Comparison of ENCODE assay signal across 27 cellular contexts in the genomic region with DNA sequence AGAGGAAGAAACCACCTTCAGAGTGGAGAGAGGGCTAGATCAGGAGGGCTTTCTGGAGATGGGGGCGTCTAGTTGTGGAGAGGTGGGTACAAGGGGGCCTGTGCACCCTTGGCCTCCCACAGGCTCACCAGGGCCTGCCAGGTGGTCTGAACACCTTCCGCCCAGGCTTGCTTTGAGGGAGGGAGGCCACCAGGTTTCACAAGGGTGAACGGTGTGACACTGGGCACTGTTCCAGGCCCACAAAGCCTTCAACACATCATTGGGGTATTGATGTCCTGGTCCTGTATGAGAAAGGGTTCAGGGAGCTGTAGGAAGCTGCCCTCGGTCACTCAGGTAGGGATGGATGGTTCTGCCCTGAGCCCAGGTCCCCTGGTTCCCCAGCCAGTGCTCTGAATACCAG. TPM values are rescaled to one million over a fixed set of nuclear protein-coding genes. Genes with fewer than 3 reads are reported as not detected.
DNase-seq lines count a peak whose midpoint lies in the region; ATAC-seq and TF ChIP-seq lines count a peak whose summit lies in the region.
"Had no signal": no experiment of that assay in that cellular context is flagged by ENCODE, and none has a peak within 500 bp of the region (broad histone marks: within the 10 kb centered on the region; RNA-seq: fewer than 3 reads in every experiment).

No MANE protein-coding gene starts in this region.

- CTCF ChIA-PET in SK-N-SH (lab: Yijun Ruan, JAX): interaction anchor here (0.9 to 4.3 kb wide), 17 partner anchors 9 to 139 kb away, joined by 3 to 40 read pairs (median 5); no protein-coding TSS in a partner anchor

- H3K9ac ChIP-seq in SK-N-SH (no peak overlapping the region), neural progenitor cell (no peak overlapping the region)

- H3K4me3 ChIP-seq in SK-N-SH (ENCODE audit: low read depth in 2 of 2, low read length in 1 of 2) (no peak overlapping the region), neural progenitor cell (no peak overlapping the region), vagina (no peak overlapping the region)
- H3K4me3 ChIP-seq: A549, GM12878, lower lobe of right lung, SJCRH30 had no signal

- no peaks in the 10 kb centered on the region for H3K27me3 ChIP-seq in SK-N-SH (ENCODE audit: insufficient read depth)
- H3K27me3 ChIP-seq in neural progenitor cell: peaks cover 16% of the 10 kb centered on the region
- H3K27me3 ChIP-seq in vagina: no peaks in the 10 kb centered on the region
- H3K27me3 ChIP-seq: BE2C, SJCRH30 had no signal

- H3F3A ChIP-seq in SK-N-SH (replicated peaks; ENCODE audit: insufficient read depth) (peaks cover 8% of the 10 kb centered on the region), neural progenitor cell (ENCODE audit: low read depth) (peaks cover 7% of the 10 kb centered on the region)

- ATAC-seq in SK-N-SH treated with all-trans-retinoic acid at 6 μM for 48 hours: no peak
- ATAC-seq in HG02852 (IDR thresholded peaks at IDR 0.05; ENCODE audit: unreplicated experiment): no peak
- ATAC-seq: A549; activated CD4-positive, CD25-positive, alpha-beta regulatory T cell treated with anti-CD3 and anti-CD28 coated beads, Interleukin-2, amount 50 U/mL, for 24 hours; GM12878; Panc1; stimulated activated naive CD8-positive, alpha-beta T cell treated with anti-CD3 and anti-CD28 coated beads, Interleukin-15, amount 100 ng/mL, for 72 hours had no signal

- H3K36me3 ChIP-seq in SK-N-SH (replicated peaks in 1 of 2; ENCODE audit: control insufficient read depth in 1 of 2, insufficient read depth in 2 of 2, low read length in 1 of 2) (no peaks in the 10 kb centered on the region), neural progenitor cell (no peaks in the 10 kb centered on the region), vagina (no peaks in the 10 kb centered on the region)
- H3K36me3 ChIP-seq: BE2C, lower lobe of right lung, SJCRH30 had no signal

- TF ChIP-seq CTCF in SK-N-SH (IDR thresholded peaks at IDR 0.05) (no peak), glutamatergic neuron (IDR thresholded peaks at IDR 0.05; ENCODE audit: partially characterized antibody, unreplicated experiment) (no peak), neural progenitor cell (IDR thresholded peaks at IDR 0.05) (no peak), vagina (IDR thresholded peaks at IDR 0.05) (no peak)

- H3K27ac ChIP-seq in SK-N-SH (ENCODE audit: low read depth in 2 of 2, low read length in 1 of 2) (peak overlapping the region; percentile 37 to 93; a peak in 3 of 4 replicates), neural progenitor cell (no peak overlapping the region), vagina (peak overlapping the region; percentile 89)
- H3K27ac ChIP-seq: lower lobe of right lung, SJCRH30 had no signal

- 100% methylated on average over 2 of the region's 4 CpGs for WGBS in SK-N-SH (ENCODE audit: low lambda C conversion rate)

- H3K4me3 Mint-ChIP-seq in glutamatergic neuron (ENCODE audit: unreplicated experiment): no peak overlapping the region
- H3K4me3 Mint-ChIP-seq in neural progenitor cell: peak overlapping the region; percentile 46
- no peak overlapping the region for H3K4me3 Mint-ChIP-seq in activated T-helper 1 cell treated with anti-CD3 and anti-CD28 coated beads, Interleukin-12 subunit alpha, Interleukin-12 subunit beta, Interleukin-2, Interleukin-4 antibody, amounts not matched to agents 30 ng/mL and 10 ng/mL and 1 ng/mL, durations not matched to agents 14 hours and 24 hours and 36 hours
- H3K4me3 Mint-ChIP-seq: activated CD4-positive, alpha-beta memory T cell treated with anti-CD3 and anti-CD28 coated beads, Interleukin-2, amount 10 ng/mL, durations not matched to agents 7 days and 5 days; activated naive CD8-positive, alpha-beta T cell treated with anti-CD3 and anti-CD28 coated beads, Interleukin-2, amount 10 ng/mL, durations not matched to agents 7 days and 5 days; stimulated activated naive CD8-positive, alpha-beta T cell treated with anti-CD3 and anti-CD28 coated beads, Interleukin-15, amount 100 ng/mL, for 72 hours had no signal

- no peak overlapping the region for H2AFZ ChIP-seq in SK-N-SH (ENCODE audit: low read depth)
- no peak overlapping the region for H2AFZ ChIP-seq in neural progenitor cell (replicated peaks)

- no peaks in the 10 kb centered on the region for H3K79me2 ChIP-seq in SK-N-SH (ENCODE audit: insufficient read depth)
- H3K79me2 ChIP-seq in neural progenitor cell (ENCODE audit: low read depth): no peaks in the 10 kb centered on the region

- TF ChIP-seq POLR2A in vagina (IDR thresholded peaks at IDR 0.05): no peak

- DNase-seq in SK-N-SH (no peak), glutamatergic neuron (no peak), neural progenitor cell (ENCODE audit: low spot score) (no peak), vagina (ENCODE audit: extremely low spot score in 2 of 2) (no peak), posterior vena cava (ENCODE audit: low spot score) (no peak)
- no peak for DNase-seq in activated T-helper 1 cell treated with anti-CD3 and anti-CD28 coated beads, Interleukin-12 subunit alpha, Interleukin-12 subunit beta, Interleukin-2, Interleukin-4 antibody, amounts not matched to agents 30 ng/mL and 10 ng/mL and 1 ng/mL, durations not matched to agents 14 hours and 24 hours and 36 hours (ENCODE audit: low spot score)
- DNase-seq: activated CD4-positive, alpha-beta memory T cell treated with anti-CD3 and anti-CD28 coated beads, Interleukin-2, amount 10 ng/mL, durations not matched to agents 7 days and 5 days; activated effector memory CD4-positive, alpha-beta T cell treated with Interleukin-2 at 50 U/mL for 16 hours; activated naive CD8-positive, alpha-beta T cell treated with anti-CD3 and anti-CD28 coated beads, Interleukin-2, amount 10 ng/mL, durations not matched to agents 7 days and 5 days; Caco-2; cerebellar nuclear complex; KG1; NCI-H1436; NCI-H2107; stimulated activated naive CD8-positive, alpha-beta T cell treated with anti-CD3 and anti-CD28 coated beads, Interleukin-15, amount 100 ng/mL, for 72 hours; T-helper 1 cell; trophoblast cell had no signal

- TF ChIP-seq RAD21 in SK-N-SH (IDR thresholded peaks at IDR 0.05; ENCODE audit: low read length): no peak

- peak overlapping the region; percentile 62; the same call in 1 of the 2 replicates for H3K4me2 ChIP-seq in SK-N-SH
- H3K4me2 ChIP-seq in neural progenitor cell: no peak overlapping the region
- H3K4me2 ChIP-seq: A549 had no signal

- peaks cover 21% of the 10 kb centered on the region for H3K4me1 Mint-ChIP-seq in glutamatergic neuron (ENCODE audit: low read depth, unreplicated experiment)
- peaks cover 46% of the 10 kb centered on the region for H3K4me1 Mint-ChIP-seq in neural progenitor cell
- H3K4me1 Mint-ChIP-seq in activated T-helper 1 cell treated with anti-CD3 and anti-CD28 coated beads, Interleukin-12 subunit alpha, Interleukin-12 subunit beta, Interleukin-2, Interleukin-4 antibody, amounts not matched to agents 30 ng/mL and 10 ng/mL and 1 ng/mL, durations not matched to agents 14 hours and 24 hours and 36 hours (ENCODE audit: low read depth): no peaks in the 10 kb centered on the region
- H3K4me1 Mint-ChIP-seq: activated CD4-positive, alpha-beta memory T cell treated with anti-CD3 and anti-CD28 coated beads, Interleukin-2, amount 10 ng/mL, durations not matched to agents 7 days and 5 days; activated naive CD8-positive, alpha-beta T cell treated with anti-CD3 and anti-CD28 coated beads, Interleukin-2, amount 10 ng/mL, durations not matched to agents 7 days and 5 days had no signal

- H3K9me3 Mint-ChIP-seq in glutamatergic neuron (ENCODE audit: unreplicated experiment) (peaks cover 2% of the 10 kb centered on the region), neural progenitor cell (peaks cover 2% of the 10 kb centered on the region)
- H3K9me3 Mint-ChIP-seq in activated T-helper 1 cell treated with anti-CD3 and anti-CD28 coated beads, Interleukin-12 subunit alpha, Interleukin-12 subunit beta, Interleukin-2, Interleukin-4 antibody, amounts not matched to agents 30 ng/mL and 10 ng/mL and 1 ng/mL, durations not matched to agents 14 hours and 24 hours and 36 hours: no peaks in the 10 kb centered on the region
- H3K9me3 Mint-ChIP-seq: activated CD4-positive, alpha-beta memory T cell treated with anti-CD3 and anti-CD28 coated beads, Interleukin-2, amount 10 ng/mL, durations not matched to agents 7 days and 5 days; activated naive CD8-positive, alpha-beta T cell treated with anti-CD3 and anti-CD28 coated beads, Interleukin-2, amount 10 ng/mL, durations not matched to agents 7 days and 5 days; stimulated activated naive CD8-positive, alpha-beta T cell treated with anti-CD3 and anti-CD28 coated beads, Interleukin-15, amount 100 ng/mL, for 72 hours had no signal

- intact Hi-C loops in vagina (cut with DNase I): loop anchor here (10.0 kb wide), 1 partner anchor 129 kb away; no protein-coding TSS in a partner anchor
- intact Hi-C loops in activated T-helper 1 cell treated with anti-CD3 and anti-CD28 coated beads, Interleukin-12 subunit alpha, Interleukin-12 subunit beta, Interleukin-2, Interleukin-4 antibody, amounts not matched to agents 30 ng/mL and 10 ng/mL and 1 ng/mL, durations not matched to agents 14 hours and 24 hours and 36 hours (cut with micrococcal nuclease): no loop called here
- intact Hi-C loops in posterior vena cava (cut with DNase I): loop anchor here (2.0 to 10.0 kb wide), 2 partner anchors 127 to 129 kb away; no protein-coding TSS in a partner anchor

- peaks cover 11% of the 10 kb centered on the region for H3K27me3 Mint-ChIP-seq in glutamatergic neuron (ENCODE audit: unreplicated experiment)
- H3K27me3 Mint-ChIP-seq in neural progenitor cell (ENCODE audit: insufficient read depth, low read depth): peaks cover 33% of the 10 kb centered on the region
- peaks cover 6% of the 10 kb centered on the region for H3K27me3 Mint-ChIP-seq in activated T-helper 1 cell treated with anti-CD3 and anti-CD28 coated beads, Interleukin-12 subunit alpha, Interleukin-12 subunit beta, Interleukin-2, Interleukin-4 antibody, amounts not matched to agents 30 ng/mL and 10 ng/mL and 1 ng/mL, durations not matched to agents 14 hours and 24 hours and 36 hours (ENCODE audit: insufficient read depth)

- H3K36me3 Mint-ChIP-seq in glutamatergic neuron (ENCODE audit: unreplicated experiment) (no peaks in the 10 kb centered on the region), neural progenitor cell (no peaks in the 10 kb centered on the region)
- no peaks in the 10 kb centered on the region for H3K36me3 Mint-ChIP-seq in activated T-helper 1 cell treated with anti-CD3 and anti-CD28 coated beads, Interleukin-12 subunit alpha, Interleukin-12 subunit beta, Interleukin-2, Interleukin-4 antibody, amounts not matched to agents 30 ng/mL and 10 ng/mL and 1 ng/mL, durations not matched to agents 14 hours and 24 hours and 36 hours (ENCODE audit: low read depth)
- H3K36me3 Mint-ChIP-seq: activated naive CD8-positive, alpha-beta T cell treated with anti-CD3 and anti-CD28 coated beads, Interleukin-2, amount 10 ng/mL, durations not matched to agents 7 days and 5 days had no signal

- peak overlapping the region; percentile 52 for H3K27ac Mint-ChIP-seq in glutamatergic neuron (ENCODE audit: unreplicated experiment)
- peak overlapping the region; percentile 33 for H3K27ac Mint-ChIP-seq in neural progenitor cell
- H3K27ac Mint-ChIP-seq in activated T-helper 1 cell treated with anti-CD3 and anti-CD28 coated beads, Interleukin-12 subunit alpha, Interleukin-12 subunit beta, Interleukin-2, Interleukin-4 antibody, amounts not matched to agents 30 ng/mL and 10 ng/mL and 1 ng/mL, durations not matched to agents 14 hours and 24 hours and 36 hours: no peak overlapping the region
- H3K27ac Mint-ChIP-seq: activated CD4-positive, alpha-beta memory T cell treated with anti-CD3 and anti-CD28 coated beads, Interleukin-2, amount 10 ng/mL, durations not matched to agents 7 days and 5 days; activated naive CD8-positive, alpha-beta T cell treated with anti-CD3 and anti-CD28 coated beads, Interleukin-2, amount 10 ng/mL, durations not matched to agents 7 days and 5 days had no signal

- H4K20me1 ChIP-seq in SK-N-SH (ENCODE audit: insufficient read depth): no peaks in the 10 kb centered on the region
- H4K20me1 ChIP-seq in neural progenitor cell (ENCODE audit: low read depth): no peaks in the 10 kb centered on the region

- no peak for TF ChIP-seq EP300 in SK-N-SH (IDR thresholded peaks at IDR 0.05; ENCODE audit: borderline replicate concordance in 1 of 2, low read depth in 1 of 2, low read length in 1 of 2)

- peaks cover 38 to 39% of the 10 kb centered on the region in 2 experiments for H3K4me1 ChIP-seq in SK-N-SH (ENCODE audit: control insufficient read depth in 1 of 2, insufficient read depth in 2 of 2, low read depth in 1 of 2, low read length in 1 of 2)
- peaks cover 12% of the 10 kb centered on the region for H3K4me1 ChIP-seq in neural progenitor cell
- H3K4me1 ChIP-seq in vagina: peaks cover 94% of the 10 kb centered on the region
- H3K4me1 ChIP-seq: Caco-2 had no signal

- H3K9me3 ChIP-seq in SK-N-SH: no peaks in the 10 kb centered on the region
- no peaks in the 10 kb centered on the region for H3K9me3 ChIP-seq in neural progenitor cell (ENCODE audit: low read depth)
- no peaks in the 10 kb centered on the region for H3K9me3 ChIP-seq in vagina
- H3K9me3 ChIP-seq: A549, BE2C, Caco-2, lower lobe of right lung, SJCRH30 had no signal

- no peaks in the 10 kb centered on the region for H3K9me2 ChIP-seq in SK-N-SH

- POLR2A ChIA-PET in SK-N-SH (lab: Yijun Ruan, JAX): interaction anchor here (1.4 to 1.7 kb wide), 2 partner anchors 10 to 33 kb away, joined by 4 to 6 read pairs; no protein-coding TSS in a partner anchor

RNA-seq across cellular contexts. Expression of gene HTRA3, which starts 6.0 kb away (rescaled TPM):
- polyA plus RNA-seq in SK-N-SH (2012; rRNA removed): 0.05 TPM in 1 of 2 replicates, not detected in the other
- 0.01 and 0.03 TPM in 2 replicates for polyA plus RNA-seq in SK-N-SH (2012; cell fraction: cytosol; rRNA removed)
- polyA plus RNA-seq in SK-N-SH (2012; cell fraction: nucleus; rRNA removed): 0.04 and 0.05 TPM in 2 replicates
- 0.64 TPM for total RNA-seq in glutamatergic neuron (ENCODE audit: unreplicated experiment)
- total RNA-seq in neural progenitor cell (ENCODE audit: low replicate concordance): 1.6 and 2.3 TPM in 2 replicates
- total RNA-seq in vagina: 33.1 TPM
- not detected in 2 replicates for total RNA-seq in activated T-helper 1 cell treated with anti-CD3 and anti-CD28 coated beads, Interleukin-12 subunit alpha, Interleukin-12 subunit beta, Interleukin-2, Interleukin-4 antibody, amounts not matched to agents 30 ng/mL and 10 ng/mL and 1 ng/mL, durations not matched to agents 14 hours and 24 hours and 36 hours
- total RNA-seq in posterior vena cava: 100 to 1,000 TPM in 1 of 2 donors, 10 to 100 TPM in 1; 14.9 to 104 TPM
- total RNA-seq: activated CD4-positive, alpha-beta memory T cell treated with anti-CD3 and anti-CD28 coated beads, Interleukin-2, amount 10 ng/mL, durations not matched to agents 7 days and 5 days; activated naive CD8-positive, alpha-beta T cell treated with anti-CD3 and anti-CD28 coated beads, Interleukin-2, amount 10 ng/mL, durations not matched to agents 7 days and 5 days; NCI-H460 had no signal
